In genomic region chr17:75077072-75077489, GRCh38 we compare ENCODE assay signal across 1 cellular context.
A peak's percentile ranks its signal among the peaks of the same experiment; 100 is the strongest.
TF ChIP-seq lines count a peak whose summit lies in the region.

No MANE protein-coding gene starts in this region.

TF ChIP-seq in HepG2, 621 proteins besides CTCF, POLR2A, EP300 and RAD21 (continued from another document and continues in another):
- TF ChIP-seq AFF4 (CRISPR knock-in tag; IDR thresholded peaks at IDR 0.05) (no peak), PBX3 (CRISPR knock-in tag; IDR thresholded peaks at IDR 0.05; ENCODE audit: borderline replicate concordance) (no peak), RORA (CRISPR knock-in tag; IDR thresholded peaks at IDR 0.05) (no peak), ZNF670 (CRISPR knock-in tag; IDR thresholded peaks at IDR 0.05; ENCODE audit: borderline replicate concordance) (no peak), DR1 (CRISPR knock-in tag; IDR thresholded peaks at IDR 0.05) (no peak), SRSF1 (optimal IDR thresholded peaks at IDR 0.05; ENCODE audit: low read depth, low read length) (peak; percentile 24), SPEN (CRISPR knock-in tag; IDR thresholded peaks at IDR 0.05; ENCODE audit: low read depth) (peak; percentile 76; the same call in 1 of the 2 replicates), SIN3A (IDR thresholded peaks at IDR 0.05; ENCODE audit: borderline replicate concordance, low read depth, low read length) (peak; percentile 38; the same call in 1 of the 2 replicates), ATF4 (CRISPR knock-in tag; IDR thresholded peaks at IDR 0.05) (0 out of 4 replicates have a peak, but pooled peaks of 1 of the 2 experiments have one; percentile 23), ZNF331 (CRISPR knock-in tag; IDR thresholded peaks at IDR 0.05) (peak; percentile 73; the same call in 1 of the 2 replicates), ZNF180 (CRISPR knock-in tag; IDR thresholded peaks at IDR 0.05; ENCODE audit: borderline replicate concordance, low read depth) (no peak), SP2 (CRISPR knock-in tag; IDR thresholded peaks at IDR 0.05) (no peak), ZNF18 (CRISPR knock-in tag; IDR thresholded peaks at IDR 0.05; ENCODE audit: insufficient replicate concordance) (no peak), SP5 (CRISPR knock-in tag; IDR thresholded peaks at IDR 0.05; ENCODE audit: borderline replicate concordance, low read depth) (peak; percentile 61; the same call in 1 of the 2 replicates), ZFP36L1 (CRISPR knock-in tag; IDR thresholded peaks at IDR 0.05) (0 out of 2 replicates have a peak, but pooled peaks have one; percentile 34), HDAC1 (CRISPR knock-in tag; IDR thresholded peaks at IDR 0.05) (peak; percentile 87), ZNF430 (CRISPR knock-in tag; IDR thresholded peaks at IDR 0.05) (peak; percentile 20; the same call in 1 of the 2 replicates), ZNF124 (CRISPR knock-in tag; IDR thresholded peaks at IDR 0.05) (0 out of 2 replicates have a peak, but pooled peaks have one; percentile 61), KDM4B (CRISPR knock-in tag; IDR thresholded peaks at IDR 0.05) (0 out of 2 replicates have a peak, but pooled peaks have one; percentile 43), ZFX (CRISPR knock-in tag; IDR thresholded peaks at IDR 0.05; ENCODE audit: low read depth) (peak; percentile 10), PITX1 (CRISPR knock-in tag; IDR thresholded peaks at IDR 0.05) (peak; percentile 39; the same call in 1 of the 2 replicates), CCAR2 (optimal IDR thresholded peaks at IDR 0.05; ENCODE audit: low read depth, low read length) (no peak), EHMT2 (IDR thresholded peaks at IDR 0.05; ENCODE audit: borderline replicate concordance, low read depth, low read length) (no peak), ELF1 (CRISPR knock-in tag; IDR thresholded peaks at IDR 0.05) (0 out of 2 replicates have a peak, but pooled peaks have one; percentile 26), NBN (conservative IDR thresholded peaks at IDR 0.05) (no peak), XRCC5 (optimal IDR thresholded peaks at IDR 0.05; ENCODE audit: low read length) (no peak), GABPB1 (CRISPR knock-in tag; IDR thresholded peaks at IDR 0.05) (peak; percentile 70; the same call in 1 of the 2 replicates), ZNF484 (CRISPR knock-in tag; IDR thresholded peaks at IDR 0.05; ENCODE audit: borderline replicate concordance, low read depth) (no peak), ZNF263 (CRISPR knock-in tag; IDR thresholded peaks at IDR 0.05) (no peak), GATA4 (IDR thresholded peaks at IDR 0.05; ENCODE audit: borderline replicate concordance, low read depth) (no peak), TCF7 (IDR thresholded peaks at IDR 0.05; ENCODE audit: low read depth) (no peak), NR2F6 (IDR thresholded peaks at IDR 0.05) (peak; percentile 88), NR2F6 (CRISPR knock-in tag; IDR thresholded peaks at IDR 0.05) (peak; percentile 96), SNRNP70 (IDR thresholded peaks at IDR 0.05; ENCODE audit: low read depth, low read length) (no peak), SIN3B (IDR thresholded peaks at IDR 0.05; ENCODE audit: low read length) (no peak), ZMAT3 (CRISPR knock-in tag; conservative IDR thresholded peaks at IDR 0.05) (no peak), SIX4 (CRISPR knock-in tag; IDR thresholded peaks at IDR 0.05) (peak; percentile 42; the same call in 1 of the 2 replicates), ZNF143 (CRISPR knock-in tag; IDR thresholded peaks at IDR 0.05) (no peak), SUZ12 (IDR thresholded peaks at IDR 0.05; ENCODE audit: low read depth, low read length) (no peak), GATAD1 (CRISPR knock-in tag; IDR thresholded peaks at IDR 0.05) (peak; percentile 53), THYN1 (CRISPR knock-in tag; IDR thresholded peaks at IDR 0.05; ENCODE audit: borderline replicate concordance, low read depth) (no peak)
- TF ChIP-seq, protein P1, sequence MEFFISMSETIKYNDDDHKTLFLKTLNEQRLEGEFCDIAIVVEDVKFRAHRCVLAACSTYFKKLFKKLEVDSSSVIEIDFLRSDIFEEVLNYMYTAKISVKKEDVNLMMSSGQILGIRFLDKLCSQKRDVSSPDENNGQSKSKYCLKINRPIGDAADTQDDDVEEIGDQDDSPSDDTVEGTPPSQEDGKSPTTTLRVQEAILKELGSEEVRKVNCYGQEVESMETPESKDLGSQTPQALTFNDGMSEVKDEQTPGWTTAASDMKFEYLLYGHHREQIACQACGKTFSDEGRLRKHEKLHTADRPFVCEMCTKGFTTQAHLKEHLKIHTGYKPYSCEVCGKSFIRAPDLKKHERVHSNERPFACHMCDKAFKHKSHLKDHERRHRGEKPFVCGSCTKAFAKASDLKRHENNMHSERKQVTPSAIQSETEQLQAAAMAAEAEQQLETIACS (CRISPR knock-in tag; IDR thresholded peaks at IDR 0.05), result no peak
- TF ChIP-seq, protein P2, sequence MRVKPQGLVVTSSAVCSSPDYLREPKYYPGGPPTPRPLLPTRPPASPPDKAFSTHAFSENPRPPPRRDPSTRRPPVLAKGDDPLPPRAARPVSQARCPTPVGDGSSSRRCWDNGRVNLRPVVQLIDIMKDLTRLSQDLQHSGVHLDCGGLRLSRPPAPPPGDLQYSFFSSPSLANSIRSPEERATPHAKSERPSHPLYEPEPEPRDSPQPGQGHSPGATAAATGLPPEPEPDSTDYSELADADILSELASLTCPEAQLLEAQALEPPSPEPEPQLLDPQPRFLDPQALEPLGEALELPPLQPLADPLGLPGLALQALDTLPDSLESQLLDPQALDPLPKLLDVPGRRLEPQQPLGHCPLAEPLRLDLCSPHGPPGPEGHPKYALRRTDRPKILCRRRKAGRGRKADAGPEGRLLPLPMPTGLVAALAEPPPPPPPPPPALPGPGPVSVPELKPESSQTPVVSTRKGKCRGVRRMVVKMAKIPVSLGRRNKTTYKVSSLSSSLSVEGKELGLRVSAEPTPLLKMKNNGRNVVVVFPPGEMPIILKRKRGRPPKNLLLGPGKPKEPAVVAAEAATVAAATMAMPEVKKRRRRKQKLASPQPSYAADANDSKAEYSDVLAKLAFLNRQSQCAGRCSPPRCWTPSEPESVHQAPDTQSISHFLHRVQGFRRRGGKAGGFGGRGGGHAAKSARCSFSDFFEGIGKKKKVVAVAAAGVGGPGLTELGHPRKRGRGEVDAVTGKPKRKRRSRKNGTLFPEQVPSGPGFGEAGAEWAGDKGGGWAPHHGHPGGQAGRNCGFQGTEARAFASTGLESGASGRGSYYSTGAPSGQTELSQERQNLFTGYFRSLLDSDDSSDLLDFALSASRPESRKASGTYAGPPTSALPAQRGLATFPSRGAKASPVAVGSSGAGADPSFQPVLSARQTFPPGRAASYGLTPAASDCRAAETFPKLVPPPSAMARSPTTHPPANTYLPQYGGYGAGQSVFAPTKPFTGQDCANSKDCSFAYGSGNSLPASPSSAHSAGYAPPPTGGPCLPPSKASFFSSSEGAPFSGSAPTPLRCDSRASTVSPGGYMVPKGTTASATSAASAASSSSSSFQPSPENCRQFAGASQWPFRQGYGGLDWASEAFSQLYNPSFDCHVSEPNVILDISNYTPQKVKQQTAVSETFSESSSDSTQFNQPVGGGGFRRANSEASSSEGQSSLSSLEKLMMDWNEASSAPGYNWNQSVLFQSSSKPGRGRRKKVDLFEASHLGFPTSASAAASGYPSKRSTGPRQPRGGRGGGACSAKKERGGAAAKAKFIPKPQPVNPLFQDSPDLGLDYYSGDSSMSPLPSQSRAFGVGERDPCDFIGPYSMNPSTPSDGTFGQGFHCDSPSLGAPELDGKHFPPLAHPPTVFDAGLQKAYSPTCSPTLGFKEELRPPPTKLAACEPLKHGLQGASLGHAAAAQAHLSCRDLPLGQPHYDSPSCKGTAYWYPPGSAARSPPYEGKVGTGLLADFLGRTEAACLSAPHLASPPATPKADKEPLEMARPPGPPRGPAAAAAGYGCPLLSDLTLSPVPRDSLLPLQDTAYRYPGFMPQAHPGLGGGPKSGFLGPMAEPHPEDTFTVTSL (CRISPR knock-in tag; IDR thresholded peaks at IDR 0.05; ENCODE audit: borderline replicate concordance), result peak; percentile 71; the same call in 1 of the 2 replicates
- TF ChIP-seq, protein P3, sequence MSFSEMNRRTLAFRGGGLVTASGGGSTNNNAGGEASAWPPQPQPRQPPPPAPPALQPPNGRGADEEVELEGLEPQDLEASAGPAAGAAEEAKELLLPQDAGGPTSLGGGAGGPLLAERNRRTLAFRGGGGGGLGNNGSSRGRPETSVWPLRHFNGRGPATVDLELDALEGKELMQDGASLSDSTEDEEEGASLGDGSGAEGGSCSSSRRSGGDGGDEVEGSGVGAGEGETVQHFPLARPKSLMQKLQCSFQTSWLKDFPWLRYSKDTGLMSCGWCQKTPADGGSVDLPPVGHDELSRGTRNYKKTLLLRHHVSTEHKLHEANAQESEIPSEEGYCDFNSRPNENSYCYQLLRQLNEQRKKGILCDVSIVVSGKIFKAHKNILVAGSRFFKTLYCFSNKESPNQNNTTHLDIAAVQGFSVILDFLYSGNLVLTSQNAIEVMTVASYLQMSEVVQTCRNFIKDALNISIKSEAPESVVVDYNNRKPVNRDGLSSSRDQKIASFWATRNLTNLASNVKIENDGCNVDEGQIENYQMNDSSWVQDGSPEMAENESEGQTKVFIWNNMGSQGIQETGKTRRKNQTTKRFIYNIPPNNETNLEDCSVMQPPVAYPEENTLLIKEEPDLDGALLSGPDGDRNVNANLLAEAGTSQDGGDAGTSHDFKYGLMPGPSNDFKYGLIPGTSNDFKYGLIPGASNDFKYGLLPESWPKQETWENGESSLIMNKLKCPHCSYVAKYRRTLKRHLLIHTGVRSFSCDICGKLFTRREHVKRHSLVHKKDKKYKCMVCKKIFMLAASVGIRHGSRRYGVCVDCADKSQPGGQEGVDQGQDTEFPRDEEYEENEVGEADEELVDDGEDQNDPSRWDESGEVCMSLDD (CRISPR knock-in tag; IDR thresholded peaks at IDR 0.05; ENCODE audit: borderline replicate concordance), result peak; percentile 16; the same call in 1 of the 2 replicates
- TF ChIP-seq, protein P4, sequence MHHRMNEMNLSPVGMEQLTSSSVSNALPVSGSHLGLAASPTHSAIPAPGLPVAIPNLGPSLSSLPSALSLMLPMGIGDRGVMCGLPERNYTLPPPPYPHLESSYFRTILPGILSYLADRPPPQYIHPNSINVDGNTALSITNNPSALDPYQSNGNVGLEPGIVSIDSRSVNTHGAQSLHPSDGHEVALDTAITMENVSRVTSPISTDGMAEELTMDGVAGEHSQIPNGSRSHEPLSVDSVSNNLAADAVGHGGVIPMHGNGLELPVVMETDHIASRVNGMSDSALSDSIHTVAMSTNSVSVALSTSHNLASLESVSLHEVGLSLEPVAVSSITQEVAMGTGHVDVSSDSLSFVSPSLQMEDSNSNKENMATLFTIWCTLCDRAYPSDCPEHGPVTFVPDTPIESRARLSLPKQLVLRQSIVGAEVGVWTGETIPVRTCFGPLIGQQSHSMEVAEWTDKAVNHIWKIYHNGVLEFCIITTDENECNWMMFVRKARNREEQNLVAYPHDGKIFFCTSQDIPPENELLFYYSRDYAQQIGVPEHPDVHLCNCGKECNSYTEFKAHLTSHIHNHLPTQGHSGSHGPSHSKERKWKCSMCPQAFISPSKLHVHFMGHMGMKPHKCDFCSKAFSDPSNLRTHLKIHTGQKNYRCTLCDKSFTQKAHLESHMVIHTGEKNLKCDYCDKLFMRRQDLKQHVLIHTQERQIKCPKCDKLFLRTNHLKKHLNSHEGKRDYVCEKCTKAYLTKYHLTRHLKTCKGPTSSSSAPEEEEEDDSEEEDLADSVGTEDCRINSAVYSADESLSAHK (CRISPR knock-in tag; IDR thresholded peaks at IDR 0.05; ENCODE audit: borderline replicate concordance), result no peak
